23 cellular contexts compared by ENCODE assay signal in genomic region chr1:163758977-163759670, GRCh38.
"Had no signal": no experiment of that assay in that cellular context is flagged by ENCODE, and none has a peak within 500 bp of the region (broad histone marks: within the 10 kb centered on the region; RNA-seq: fewer than 3 reads in every experiment).

No MANE protein-coding gene starts in this region.

- DNase-seq: activated CD4-positive, alpha-beta T cell treated with anti-CD3 and anti-CD28 coated beads for 4 hours; activated CD8-positive, alpha-beta memory T cell treated with anti-CD3 and anti-CD28 coated beads, Interleukin-2, amount 50 U/mL, for 4 hours; activated CD8-positive, alpha-beta T cell treated with anti-CD3 and anti-CD28 coated beads for 36 hours; activated naive CD4-positive, alpha-beta T cell treated with anti-CD3 and anti-CD28 coated beads, Interleukin-2, amount 50 U/mL, for 16 hours; activated naive CD8-positive, alpha-beta T cell treated with anti-CD3 and anti-CD28 coated beads, Interleukin-2, amount 10 ng/mL, durations not matched to agents 7 days and 5 days; aorta; Karpas-422; NCI-H1092; NCI-H1417; NCI-H1930; NCI-H2107; NCI-H2171 treated with DMSO at 0.1 percent for 48 hours; NCI-H226; NCI-H526; NCI-H774; OCI-M1; Right ventricle myocardium superior; RPMI8226; SJCRH30; SW 1271 had no signal

- ATAC-seq: activated CD4-positive, CD25-positive, alpha-beta regulatory T cell treated with anti-CD3 and anti-CD28 coated beads, Interleukin-2, amount 50 U/mL, for 24 hours; activated CD8-positive, alpha-beta T cell treated with anti-CD3 and anti-CD28 coated beads for 36 hours; Panc1; SK-N-SH treated with all-trans-retinoic acid at 6 μM for 48 hours had no signal
